2 cellular contexts compared by ENCODE assay signal in the genomic region with DNA sequence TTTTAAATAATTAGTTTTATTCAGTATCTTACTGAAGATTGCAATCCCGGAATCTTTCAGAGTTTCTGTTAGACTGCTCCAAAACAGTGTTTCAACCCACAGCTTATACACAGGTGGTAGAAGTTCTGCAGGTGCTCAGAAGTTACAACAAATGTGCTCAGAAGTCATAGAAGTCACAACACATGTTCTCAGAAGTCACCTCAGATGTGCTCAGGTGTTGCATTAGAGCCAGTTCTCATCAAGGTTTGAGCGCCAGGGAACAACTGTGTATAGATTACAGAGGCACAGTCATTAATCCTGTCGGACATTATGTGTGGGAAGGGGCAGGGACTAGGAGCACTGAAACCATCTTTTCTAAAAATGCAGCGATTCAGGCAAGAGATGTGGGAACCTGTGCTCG.
TF ChIP-seq lines count a peak whose summit lies in the region.

No MANE protein-coding gene starts in this region.

TF ChIP-seq in IMR-90, 13 proteins besides CTCF, POLR2A, EP300 and RAD21:
- TF ChIP-seq CHD1 (IDR thresholded peaks at IDR 0.05; ENCODE audit: low read depth, low read length) (no peak), SMC3 (IDR thresholded peaks at IDR 0.05; ENCODE audit: low read depth, low read length) (no peak), RCOR1 (IDR thresholded peaks at IDR 0.05; ENCODE audit: insufficient replicate concordance, low read length) (no peak), MXI1 (IDR thresholded peaks at IDR 0.05; ENCODE audit: borderline replicate concordance, low read depth, low read length) (no peak), FOS (IDR thresholded peaks at IDR 0.05; ENCODE audit: low read depth, low read length) (no peak), BHLHE40 (IDR thresholded peaks at IDR 0.05; ENCODE audit: low read depth, low read length) (no peak), RFX5 (IDR thresholded peaks at IDR 0.05; ENCODE audit: low read depth, low read length) (no peak), NFE2L2 (IDR thresholded peaks at IDR 0.05; ENCODE audit: low read depth, low read length) (no peak), MAZ (IDR thresholded peaks at IDR 0.05; ENCODE audit: borderline replicate concordance, low read depth, low read length) (no peak), MAFK (IDR thresholded peaks at IDR 0.05; ENCODE audit: low read depth, low read length) (no peak)

TF ChIP-seq in H1, 55 proteins besides CTCF, POLR2A, EP300 and RAD21:
- TF ChIP-seq FOSL1 (IDR thresholded peaks at IDR 0.05; ENCODE audit: insufficient read depth, low read depth, low read length), result no peak
- no peak for TF ChIP-seq RBBP5 (IDR thresholded peaks at IDR 0.05; ENCODE audit: borderline replicate concordance, low read depth, low read length)
- no peak for TF ChIP-seq TAF7 (optimal IDR thresholded peaks at IDR 0.05; ENCODE audit: borderline replicate concordance, low read depth, low read length)
- no peak for TF ChIP-seq ZNF274 (IDR thresholded peaks at IDR 0.05; ENCODE audit: borderline replicate concordance, extremely low read depth, low read length)
- TF ChIP-seq, protein P1, sequence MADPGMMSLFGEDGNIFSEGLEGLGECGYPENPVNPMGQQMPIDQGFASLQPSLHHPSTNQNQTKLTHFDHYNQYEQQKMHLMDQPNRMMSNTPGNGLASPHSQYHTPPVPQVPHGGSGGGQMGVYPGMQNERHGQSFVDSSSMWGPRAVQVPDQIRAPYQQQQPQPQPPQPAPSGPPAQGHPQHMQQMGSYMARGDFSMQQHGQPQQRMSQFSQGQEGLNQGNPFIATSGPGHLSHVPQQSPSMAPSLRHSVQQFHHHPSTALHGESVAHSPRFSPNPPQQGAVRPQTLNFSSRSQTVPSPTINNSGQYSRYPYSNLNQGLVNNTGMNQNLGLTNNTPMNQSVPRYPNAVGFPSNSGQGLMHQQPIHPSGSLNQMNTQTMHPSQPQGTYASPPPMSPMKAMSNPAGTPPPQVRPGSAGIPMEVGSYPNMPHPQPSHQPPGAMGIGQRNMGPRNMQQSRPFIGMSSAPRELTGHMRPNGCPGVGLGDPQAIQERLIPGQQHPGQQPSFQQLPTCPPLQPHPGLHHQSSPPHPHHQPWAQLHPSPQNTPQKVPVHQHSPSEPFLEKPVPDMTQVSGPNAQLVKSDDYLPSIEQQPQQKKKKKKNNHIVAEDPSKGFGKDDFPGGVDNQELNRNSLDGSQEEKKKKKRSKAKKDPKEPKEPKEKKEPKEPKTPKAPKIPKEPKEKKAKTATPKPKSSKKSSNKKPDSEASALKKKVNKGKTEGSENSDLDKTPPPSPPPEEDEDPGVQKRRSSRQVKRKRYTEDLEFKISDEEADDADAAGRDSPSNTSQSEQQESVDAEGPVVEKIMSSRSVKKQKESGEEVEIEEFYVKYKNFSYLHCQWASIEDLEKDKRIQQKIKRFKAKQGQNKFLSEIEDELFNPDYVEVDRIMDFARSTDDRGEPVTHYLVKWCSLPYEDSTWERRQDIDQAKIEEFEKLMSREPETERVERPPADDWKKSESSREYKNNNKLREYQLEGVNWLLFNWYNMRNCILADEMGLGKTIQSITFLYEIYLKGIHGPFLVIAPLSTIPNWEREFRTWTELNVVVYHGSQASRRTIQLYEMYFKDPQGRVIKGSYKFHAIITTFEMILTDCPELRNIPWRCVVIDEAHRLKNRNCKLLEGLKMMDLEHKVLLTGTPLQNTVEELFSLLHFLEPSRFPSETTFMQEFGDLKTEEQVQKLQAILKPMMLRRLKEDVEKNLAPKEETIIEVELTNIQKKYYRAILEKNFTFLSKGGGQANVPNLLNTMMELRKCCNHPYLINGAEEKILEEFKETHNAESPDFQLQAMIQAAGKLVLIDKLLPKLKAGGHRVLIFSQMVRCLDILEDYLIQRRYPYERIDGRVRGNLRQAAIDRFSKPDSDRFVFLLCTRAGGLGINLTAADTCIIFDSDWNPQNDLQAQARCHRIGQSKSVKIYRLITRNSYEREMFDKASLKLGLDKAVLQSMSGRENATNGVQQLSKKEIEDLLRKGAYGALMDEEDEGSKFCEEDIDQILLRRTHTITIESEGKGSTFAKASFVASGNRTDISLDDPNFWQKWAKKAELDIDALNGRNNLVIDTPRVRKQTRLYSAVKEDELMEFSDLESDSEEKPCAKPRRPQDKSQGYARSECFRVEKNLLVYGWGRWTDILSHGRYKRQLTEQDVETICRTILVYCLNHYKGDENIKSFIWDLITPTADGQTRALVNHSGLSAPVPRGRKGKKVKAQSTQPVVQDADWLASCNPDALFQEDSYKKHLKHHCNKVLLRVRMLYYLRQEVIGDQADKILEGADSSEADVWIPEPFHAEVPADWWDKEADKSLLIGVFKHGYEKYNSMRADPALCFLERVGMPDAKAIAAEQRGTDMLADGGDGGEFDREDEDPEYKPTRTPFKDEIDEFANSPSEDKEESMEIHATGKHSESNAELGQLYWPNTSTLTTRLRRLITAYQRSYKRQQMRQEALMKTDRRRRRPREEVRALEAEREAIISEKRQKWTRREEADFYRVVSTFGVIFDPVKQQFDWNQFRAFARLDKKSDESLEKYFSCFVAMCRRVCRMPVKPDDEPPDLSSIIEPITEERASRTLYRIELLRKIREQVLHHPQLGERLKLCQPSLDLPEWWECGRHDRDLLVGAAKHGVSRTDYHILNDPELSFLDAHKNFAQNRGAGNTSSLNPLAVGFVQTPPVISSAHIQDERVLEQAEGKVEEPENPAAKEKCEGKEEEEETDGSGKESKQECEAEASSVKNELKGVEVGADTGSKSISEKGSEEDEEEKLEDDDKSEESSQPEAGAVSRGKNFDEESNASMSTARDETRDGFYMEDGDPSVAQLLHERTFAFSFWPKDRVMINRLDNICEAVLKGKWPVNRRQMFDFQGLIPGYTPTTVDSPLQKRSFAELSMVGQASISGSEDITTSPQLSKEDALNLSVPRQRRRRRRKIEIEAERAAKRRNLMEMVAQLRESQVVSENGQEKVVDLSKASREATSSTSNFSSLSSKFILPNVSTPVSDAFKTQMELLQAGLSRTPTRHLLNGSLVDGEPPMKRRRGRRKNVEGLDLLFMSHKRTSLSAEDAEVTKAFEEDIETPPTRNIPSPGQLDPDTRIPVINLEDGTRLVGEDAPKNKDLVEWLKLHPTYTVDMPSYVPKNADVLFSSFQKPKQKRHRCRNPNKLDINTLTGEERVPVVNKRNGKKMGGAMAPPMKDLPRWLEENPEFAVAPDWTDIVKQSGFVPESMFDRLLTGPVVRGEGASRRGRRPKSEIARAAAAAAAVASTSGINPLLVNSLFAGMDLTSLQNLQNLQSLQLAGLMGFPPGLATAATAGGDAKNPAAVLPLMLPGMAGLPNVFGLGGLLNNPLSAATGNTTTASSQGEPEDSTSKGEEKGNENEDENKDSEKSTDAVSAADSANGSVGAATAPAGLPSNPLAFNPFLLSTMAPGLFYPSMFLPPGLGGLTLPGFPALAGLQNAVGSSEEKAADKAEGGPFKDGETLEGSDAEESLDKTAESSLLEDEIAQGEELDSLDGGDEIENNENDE (IDR thresholded peaks at IDR 0.05; ENCODE audit: insufficient replicate concordance, low read length), result no peak
- TF ChIP-seq HDAC6 (IDR thresholded peaks at IDR 0.05; ENCODE audit: low read depth, low read length), result no peak
- TF ChIP-seq, protein P2, sequence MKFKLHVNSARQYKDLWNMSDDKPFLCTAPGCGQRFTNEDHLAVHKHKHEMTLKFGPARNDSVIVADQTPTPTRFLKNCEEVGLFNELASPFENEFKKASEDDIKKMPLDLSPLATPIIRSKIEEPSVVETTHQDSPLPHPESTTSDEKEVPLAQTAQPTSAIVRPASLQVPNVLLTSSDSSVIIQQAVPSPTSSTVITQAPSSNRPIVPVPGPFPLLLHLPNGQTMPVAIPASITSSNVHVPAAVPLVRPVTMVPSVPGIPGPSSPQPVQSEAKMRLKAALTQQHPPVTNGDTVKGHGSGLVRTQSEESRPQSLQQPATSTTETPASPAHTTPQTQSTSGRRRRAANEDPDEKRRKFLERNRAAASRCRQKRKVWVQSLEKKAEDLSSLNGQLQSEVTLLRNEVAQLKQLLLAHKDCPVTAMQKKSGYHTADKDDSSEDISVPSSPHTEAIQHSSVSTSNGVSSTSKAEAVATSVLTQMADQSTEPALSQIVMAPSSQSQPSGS (IDR thresholded peaks at IDR 0.05; ENCODE audit: low read length), result no peak
- no peak for TF ChIP-seq SIRT6 (IDR thresholded peaks at IDR 0.05; ENCODE audit: low read length)
- TF ChIP-seq NANOG (IDR thresholded peaks at IDR 0.05; ENCODE audit: insufficient read depth, low read depth, low read length, poor library complexity, severe bottlenecking), result no peak
- no peak for TF ChIP-seq SP4 (IDR thresholded peaks at IDR 0.05; ENCODE audit: low read length)
- TF ChIP-seq SP1 (IDR thresholded peaks at IDR 0.05; ENCODE audit: low read depth, low read length), result no peak
- TF ChIP-seq GABPA (IDR thresholded peaks at IDR 0.05; ENCODE audit: borderline replicate concordance, insufficient read depth, low read length), result no peak
- TF ChIP-seq BRCA1 (IDR thresholded peaks at IDR 0.05; ENCODE audit: low read depth, low read length), result no peak
- TF ChIP-seq BACH1 (IDR thresholded peaks at IDR 0.05; ENCODE audit: low read length), result no peak
- no peak for TF ChIP-seq CBX5 (IDR thresholded peaks at IDR 0.05; ENCODE audit: low read depth, low read length)
- no peak for TF ChIP-seq SUZ12 (IDR thresholded peaks at IDR 0.05; ENCODE audit: low read length)
- no peak for TF ChIP-seq CEBPB (IDR thresholded peaks at IDR 0.05; ENCODE audit: low read depth, low read length)
